Comparison of ENCODE assay signal across 1 cellular context in the genomic region with DNA sequence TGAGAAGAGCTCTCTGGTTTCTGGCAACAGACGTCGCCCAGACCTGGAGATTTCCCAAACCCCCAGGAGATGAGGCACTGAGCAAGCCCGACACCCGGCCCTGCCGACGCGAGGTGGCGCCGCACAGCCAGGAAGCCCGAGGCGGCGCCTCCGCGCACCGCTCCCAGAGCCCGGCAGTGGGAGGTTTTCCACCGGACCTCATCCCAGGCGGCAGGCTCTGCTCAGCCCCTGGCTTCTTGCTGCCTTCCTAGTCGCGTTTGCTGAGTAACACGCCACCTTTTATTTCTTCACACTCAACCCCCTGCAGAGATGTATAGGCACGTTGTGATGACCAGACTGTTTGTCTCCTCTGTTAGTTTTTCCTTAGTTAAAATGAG.
TF ChIP-seq lines count a peak whose summit lies in the region.

No MANE protein-coding gene starts in this region.

TF ChIP-seq in HepG2, 621 proteins besides CTCF, POLR2A, EP300 and RAD21 (continued from another document):
- TF ChIP-seq, protein P1, sequence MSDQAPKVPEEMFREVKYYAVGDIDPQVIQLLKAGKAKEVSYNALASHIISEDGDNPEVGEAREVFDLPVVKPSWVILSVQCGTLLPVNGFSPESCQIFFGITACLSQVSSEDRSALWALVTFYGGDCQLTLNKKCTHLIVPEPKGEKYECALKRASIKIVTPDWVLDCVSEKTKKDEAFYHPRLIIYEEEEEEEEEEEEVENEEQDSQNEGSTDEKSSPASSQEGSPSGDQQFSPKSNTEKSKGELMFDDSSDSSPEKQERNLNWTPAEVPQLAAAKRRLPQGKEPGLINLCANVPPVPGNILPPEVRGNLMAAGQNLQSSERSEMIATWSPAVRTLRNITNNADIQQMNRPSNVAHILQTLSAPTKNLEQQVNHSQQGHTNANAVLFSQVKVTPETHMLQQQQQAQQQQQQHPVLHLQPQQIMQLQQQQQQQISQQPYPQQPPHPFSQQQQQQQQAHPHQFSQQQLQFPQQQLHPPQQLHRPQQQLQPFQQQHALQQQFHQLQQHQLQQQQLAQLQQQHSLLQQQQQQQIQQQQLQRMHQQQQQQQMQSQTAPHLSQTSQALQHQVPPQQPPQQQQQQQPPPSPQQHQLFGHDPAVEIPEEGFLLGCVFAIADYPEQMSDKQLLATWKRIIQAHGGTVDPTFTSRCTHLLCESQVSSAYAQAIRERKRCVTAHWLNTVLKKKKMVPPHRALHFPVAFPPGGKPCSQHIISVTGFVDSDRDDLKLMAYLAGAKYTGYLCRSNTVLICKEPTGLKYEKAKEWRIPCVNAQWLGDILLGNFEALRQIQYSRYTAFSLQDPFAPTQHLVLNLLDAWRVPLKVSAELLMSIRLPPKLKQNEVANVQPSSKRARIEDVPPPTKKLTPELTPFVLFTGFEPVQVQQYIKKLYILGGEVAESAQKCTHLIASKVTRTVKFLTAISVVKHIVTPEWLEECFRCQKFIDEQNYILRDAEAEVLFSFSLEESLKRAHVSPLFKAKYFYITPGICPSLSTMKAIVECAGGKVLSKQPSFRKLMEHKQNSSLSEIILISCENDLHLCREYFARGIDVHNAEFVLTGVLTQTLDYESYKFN (CRISPR knock-in tag; conservative IDR thresholded peaks at IDR 0.05): no peak
- TF ChIP-seq STAG1 (CRISPR knock-in tag; IDR thresholded peaks at IDR 0.05) (peak; percentile 86), ZFP62 (CRISPR knock-in tag; IDR thresholded peaks at IDR 0.05) (no peak), ZNF350 (CRISPR knock-in tag; IDR thresholded peaks at IDR 0.05; ENCODE audit: borderline replicate concordance, low read depth) (no peak), TRIM24 (CRISPR knock-in tag; IDR thresholded peaks at IDR 0.05) (no peak), ZNF7 (CRISPR knock-in tag; IDR thresholded peaks at IDR 0.05) (no peak), ZNF737 (CRISPR knock-in tag; IDR thresholded peaks at IDR 0.05; ENCODE audit: borderline replicate concordance) (no peak)
- TF ChIP-seq, protein P2, sequence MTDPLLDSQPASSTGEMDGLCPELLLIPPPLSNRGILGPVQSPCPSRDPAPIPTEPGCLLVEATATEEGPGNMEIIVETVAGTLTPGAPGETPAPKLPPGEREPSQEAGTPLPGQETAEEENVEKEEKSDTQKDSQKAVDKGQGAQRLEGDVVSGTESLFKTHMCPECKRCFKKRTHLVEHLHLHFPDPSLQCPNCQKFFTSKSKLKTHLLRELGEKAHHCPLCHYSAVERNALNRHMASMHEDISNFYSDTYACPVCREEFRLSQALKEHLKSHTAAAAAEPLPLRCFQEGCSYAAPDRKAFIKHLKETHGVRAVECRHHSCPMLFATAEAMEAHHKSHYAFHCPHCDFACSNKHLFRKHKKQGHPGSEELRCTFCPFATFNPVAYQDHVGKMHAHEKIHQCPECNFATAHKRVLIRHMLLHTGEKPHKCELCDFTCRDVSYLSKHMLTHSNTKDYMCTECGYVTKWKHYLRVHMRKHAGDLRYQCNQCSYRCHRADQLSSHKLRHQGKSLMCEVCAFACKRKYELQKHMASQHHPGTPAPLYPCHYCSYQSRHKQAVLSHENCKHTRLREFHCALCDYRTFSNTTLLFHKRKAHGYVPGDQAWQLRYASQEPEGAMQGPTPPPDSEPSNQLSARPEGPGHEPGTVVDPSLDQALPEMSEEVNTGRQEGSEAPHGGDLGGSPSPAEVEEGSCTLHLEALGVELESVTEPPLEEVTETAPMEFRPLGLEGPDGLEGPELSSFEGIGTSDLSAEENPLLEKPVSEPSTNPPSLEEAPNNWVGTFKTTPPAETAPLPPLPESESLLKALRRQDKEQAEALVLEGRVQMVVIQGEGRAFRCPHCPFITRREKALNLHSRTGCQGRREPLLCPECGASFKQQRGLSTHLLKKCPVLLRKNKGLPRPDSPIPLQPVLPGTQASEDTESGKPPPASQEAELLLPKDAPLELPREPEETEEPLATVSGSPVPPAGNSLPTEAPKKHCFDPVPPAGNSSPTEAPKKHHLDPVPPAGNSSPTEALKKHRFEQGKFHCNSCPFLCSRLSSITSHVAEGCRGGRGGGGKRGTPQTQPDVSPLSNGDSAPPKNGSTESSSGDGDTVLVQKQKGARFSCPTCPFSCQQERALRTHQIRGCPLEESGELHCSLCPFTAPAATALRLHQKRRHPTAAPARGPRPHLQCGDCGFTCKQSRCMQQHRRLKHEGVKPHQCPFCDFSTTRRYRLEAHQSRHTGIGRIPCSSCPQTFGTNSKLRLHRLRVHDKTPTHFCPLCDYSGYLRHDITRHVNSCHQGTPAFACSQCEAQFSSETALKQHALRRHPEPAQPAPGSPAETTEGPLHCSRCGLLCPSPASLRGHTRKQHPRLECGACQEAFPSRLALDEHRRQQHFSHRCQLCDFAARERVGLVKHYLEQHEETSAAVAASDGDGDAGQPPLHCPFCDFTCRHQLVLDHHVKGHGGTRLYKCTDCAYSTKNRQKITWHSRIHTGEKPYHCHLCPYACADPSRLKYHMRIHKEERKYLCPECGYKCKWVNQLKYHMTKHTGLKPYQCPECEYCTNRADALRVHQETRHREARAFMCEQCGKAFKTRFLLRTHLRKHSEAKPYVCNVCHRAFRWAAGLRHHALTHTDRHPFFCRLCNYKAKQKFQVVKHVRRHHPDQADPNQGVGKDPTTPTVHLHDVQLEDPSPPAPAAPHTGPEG (CRISPR knock-in tag; IDR thresholded peaks at IDR 0.05): no peak
